ENCODE assay signal across 11 cellular contexts in genomic region chr13:45833663-45834062, GRCh38. TPM values are rescaled to one million over a fixed set of nuclear protein-coding genes. Genes with fewer than 3 reads are reported as not detected.
A peak's percentile ranks its signal among the peaks of the same experiment; 100 is the strongest.
DNase-seq lines count a peak whose midpoint lies in the region; ATAC-seq, FAIRE-seq and TF ChIP-seq lines count a peak whose summit lies in the region.
"Had no signal": no experiment of that assay in that cellular context is flagged by ENCODE, and none has a peak within 500 bp of the region (broad histone marks: within the 10 kb centered on the region; RNA-seq: fewer than 3 reads in every experiment).

No MANE protein-coding gene starts in this region.

- intact Hi-C loops in pancreas (cut with DNase I): no loop called here

- DNase-seq in G401 (ENCODE audit: low spot score) (peak; percentile 25), NCI-H446 (lab: John Stamatoyannopoulos, UW) (peak; percentile 57 to 92), epithelial cell of proximal tubule (ENCODE audit: low read depth) (peak; percentile 56), pancreas (peak in 2 of 6 donors; percentile 29 to 54), brain microvascular endothelial cell (no peak), D341Med (ENCODE audit: low spot score) (no peak)
- DNase-seq in stimulated activated CD4-positive, alpha-beta T cell treated with anti-CD3 and anti-CD28 coated beads, Interleukin-4, amount 100 ng/mL, for 1 hour: no peak
- DNase-seq: activated T-cell treated with anti-CD3 and anti-CD28 coated beads, Interleukin-2, amount 50 U/mL, for 48 hours had no signal

- H3K4me3 ChIP-seq in epithelial cell of proximal tubule (ENCODE audit: low read depth, low read length) (no peak overlapping the region), pancreas (no peak overlapping the region), brain microvascular endothelial cell (ENCODE audit: low read depth, low read length) (no peak overlapping the region)
- H3K4me3 ChIP-seq: SJSA1 had no signal

- in situ Hi-C loops in G401 (cut with HindIII; ENCODE audit: low sequenced_read_pairs) (no loop called here), brain microvascular endothelial cell (cut with HindIII; ENCODE audit: low pct_ligation_motif_present, low sequenced_read_pairs) (no loop called here)

- no peaks in the 10 kb centered on the region for H3K27me3 ChIP-seq in pancreas
- peaks cover 2% of the 10 kb centered on the region for H3K27me3 ChIP-seq in brain microvascular endothelial cell (replicated peaks)
- H3K27me3 ChIP-seq: SJSA1 had no signal

- H3K36me3 ChIP-seq in pancreas: no peaks in the 10 kb centered on the region
- H3K36me3 ChIP-seq in brain microvascular endothelial cell (replicated peaks): no peaks in the 10 kb centered on the region
- H3K36me3 ChIP-seq: SJSA1 had no signal

- WGBS in pancreas, 2 donors: 57 to 58% methylated on average over 3 of the region's 3 CpGs

- no peaks in the 10 kb centered on the region for H3K4me1 ChIP-seq in pancreas
- H3K4me1 ChIP-seq: SJSA1 had no signal

- no peak for FAIRE-seq in pancreas (lab: Jason Lieb, UNC)
- FAIRE-seq: frontal cortex had no signal

- H3K9me3 ChIP-seq in pancreas: no peaks in the 10 kb centered on the region
- H3K9me3 ChIP-seq: SJSA1 had no signal

- ATAC-seq in pancreas (peak; percentile 68 to 88 (median 81)), GM21717 (IDR thresholded peaks at IDR 0.05; ENCODE audit: unreplicated experiment) (no peak)

- TF ChIP-seq CTCF in epithelial cell of proximal tubule (conservative IDR thresholded peaks at IDR 0.05; ENCODE audit: low read depth, low read length) (no peak), pancreas (IDR thresholded peaks at IDR 0.05) (no peak), brain microvascular endothelial cell (IDR thresholded peaks at IDR 0.05; ENCODE audit: low read depth, low read length, missing control alignments) (no peak)

- H3K27ac ChIP-seq in pancreas (no peak overlapping the region), brain microvascular endothelial cell (no peak overlapping the region)
- H3K27ac ChIP-seq: SJSA1 had no signal

RNA-seq across cellular contexts. Expression of gene SIAH3, which starts 17.9 kb away (rescaled TPM):
- not detected in 2 replicates for total RNA-seq in G401 (2014; rRNA removed; shearing (Covaris generic))
- total RNA-seq in epithelial cell of proximal tubule: 0.23 and 0.29 TPM in 2 replicates
- total RNA-seq in pancreas: under 1 TPM in 1 of 6 donors, not detected in 5; 0.03 TPM
- not detected for polyA plus RNA-seq in pancreas

Comparison
In these comparisons a context has a peak if more than half of its experiments do, and no peak if none do; other contexts are left out.
1. DNase-seq: peak in G401 (single experiment), NCI-H446 (2 of 2) and epithelial cell of proximal tubule (single experiment); none in brain microvascular endothelial cell (single experiment), stimulated activated CD4-positive, alpha-beta T cell treated with anti-CD3 and anti-CD28 coated beads, Interleukin-4, amount 100 ng/mL, for 1 hour (single experiment) and D341Med (single experiment).